ENCODE assay signal across 1 cellular context in genomic region chr20:36017034-36017951, GRCh38.
TF ChIP-seq lines count a peak whose summit lies in the region.

No MANE protein-coding gene starts in this region.

TF ChIP-seq in H1, 55 proteins besides CTCF, POLR2A, EP300 and RAD21 (continued from another document):
- no peak for TF ChIP-seq MAX (IDR thresholded peaks at IDR 0.05)
